ENCODE assay signal across 13 cellular contexts in the genomic region with DNA sequence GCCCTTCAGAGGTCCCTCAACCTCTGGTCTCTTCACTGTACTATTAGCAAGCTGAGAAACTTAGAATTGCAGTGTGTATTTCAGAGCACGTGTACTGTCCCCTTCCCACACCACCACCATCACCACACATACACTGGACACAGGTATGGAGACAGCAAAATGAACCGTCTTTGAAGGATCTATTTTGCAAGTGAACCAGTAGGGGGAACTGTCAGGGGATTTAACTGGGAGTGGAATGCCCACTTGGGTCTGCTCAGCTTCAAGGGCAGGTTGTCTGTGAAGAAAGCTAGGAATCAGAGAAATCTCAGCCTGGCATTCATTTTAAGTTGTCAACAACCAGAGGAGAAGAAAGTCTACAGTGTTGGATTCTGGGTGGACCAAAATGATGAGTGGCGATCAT.
A peak's percentile ranks its signal among the peaks of the same experiment; 100 is the strongest.
DNase-seq lines count a peak whose midpoint lies in the region; ATAC-seq, FAIRE-seq and TF ChIP-seq lines count a peak whose summit lies in the region.
"Had no signal": no experiment of that assay in that cellular context is flagged by ENCODE, and none has a peak within 500 bp of the region (broad histone marks: within the 10 kb centered on the region; RNA-seq: fewer than 3 reads in every experiment).

No MANE protein-coding gene starts in this region.

- no peak overlapping the region for H4K5ac ChIP-seq in mesendoderm (ENCODE audit: low read length)

- H3K79me2 ChIP-seq in mesendoderm (ENCODE audit: control insufficient read depth, insufficient read depth, low read length): peaks cover 9% of the 10 kb centered on the region

- H3K4me2 ChIP-seq in mesendoderm (ENCODE audit: low read length): no peak overlapping the region

- intact Hi-C loops in mucosa of descending colon (cut with DNase I, micrococcal nuclease): no loop called here

- no peak overlapping the region for H3K56ac ChIP-seq in mesendoderm (ENCODE audit: low read length)

- no peak overlapping the region for H3K27ac Mint-ChIP-seq in effector memory CD8-positive, alpha-beta T cell
- H3K27ac Mint-ChIP-seq in stimulated activated naive CD8-positive, alpha-beta T cell treated with anti-CD3 and anti-CD28 coated beads, Interleukin-15, amount 100 ng/mL, for 72 hours: no peak overlapping the region
- H3K27ac Mint-ChIP-seq: activated B cell treated with CpG ODN at 0.5 μM for 24 hours; activated naive CD4-positive, alpha-beta T cell treated with anti-CD3 and anti-CD28 coated beads, Interleukin-2, amount 50 U/mL, for 72 hours had no signal

- no peak overlapping the region for H3K23ac ChIP-seq in mesendoderm (ENCODE audit: low read length)

- H2BK15ac ChIP-seq in mesendoderm (replicated peaks; ENCODE audit: low read depth): no peak overlapping the region

- H3K27me3 ChIP-seq in bronchial epithelial cell (ENCODE audit: control insufficient read depth, insufficient read depth, low read length) (no peaks in the 10 kb centered on the region), mesendoderm (ENCODE audit: insufficient read depth, low read length, poor library complexity) (no peaks in the 10 kb centered on the region)
- H3K27me3 ChIP-seq: upper lobe of left lung had no signal

- no peaks in the 10 kb centered on the region for H3K9me3 Mint-ChIP-seq in effector memory CD8-positive, alpha-beta T cell
- peaks cover 5% of the 10 kb centered on the region in 2 donors for H3K9me3 Mint-ChIP-seq in stimulated activated naive CD8-positive, alpha-beta T cell treated with anti-CD3 and anti-CD28 coated beads, Interleukin-15, amount 100 ng/mL, for 72 hours

- peaks cover 2% of the 10 kb centered on the region for H3K36me3 ChIP-seq in bronchial epithelial cell (ENCODE audit: control insufficient read depth, insufficient read depth, low read length)
- no peaks in the 10 kb centered on the region for H3K36me3 ChIP-seq in mesendoderm (ENCODE audit: control insufficient read depth, insufficient read depth, low read length)
- no peaks in the 10 kb centered on the region for H3K36me3 ChIP-seq in mucosa of descending colon (ENCODE audit: low read depth)
- H3K36me3 ChIP-seq: upper lobe of left lung had no signal

- no peaks in the 10 kb centered on the region for H3K36me3 Mint-ChIP-seq in effector memory CD8-positive, alpha-beta T cell (ENCODE audit: insufficient read depth)
- H3K36me3 Mint-ChIP-seq: activated naive CD4-positive, alpha-beta T cell treated with anti-CD3 and anti-CD28 coated beads, Interleukin-2, amount 50 U/mL, for 72 hours had no signal

- H4K8ac ChIP-seq in mesendoderm (ENCODE audit: low read depth, low read length): no peak overlapping the region

- H2AK5ac ChIP-seq in mesendoderm (ENCODE audit: low read length): no peak overlapping the region

- ATAC-seq in mucosa of descending colon: no peak
- ATAC-seq in effector memory CD8-positive, alpha-beta T cell (replicated peaks): no peak
- no peak for ATAC-seq in stimulated activated naive CD8-positive, alpha-beta T cell treated with anti-CD3 and anti-CD28 coated beads, Interleukin-15, amount 100 ng/mL, for 72 hours
- ATAC-seq: activated naive CD4-positive, alpha-beta T cell treated with anti-CD3 and anti-CD28 coated beads, Interleukin-2, amount 50 U/mL, for 72 hours had no signal

- FAIRE-seq in bronchial epithelial cell (lab: Jason Lieb, UNC): peak; percentile 13

- peaks cover 22% of the 10 kb centered on the region for H3K79me1 ChIP-seq in mesendoderm (ENCODE audit: low read length)

- H3K27me3 Mint-ChIP-seq in effector memory CD8-positive, alpha-beta T cell: no peaks in the 10 kb centered on the region
- no peaks in the 10 kb centered on the region for H3K27me3 Mint-ChIP-seq in stimulated activated naive CD8-positive, alpha-beta T cell treated with anti-CD3 and anti-CD28 coated beads, Interleukin-15, amount 100 ng/mL, for 72 hours

- no CpG with 5 or more reads among the region's 3 CpGs for WGBS in mesendoderm (ENCODE audit: extremely low coverage, insufficient coverage, low lambda C conversion rate)

- H3K4me1 ChIP-seq in mesendoderm (ENCODE audit: control insufficient read depth, low read depth, low read length) (peaks cover 15% of the 10 kb centered on the region), mucosa of descending colon (ENCODE audit: low read depth) (no peaks in the 10 kb centered on the region)

- no peak overlapping the region for H3K4ac ChIP-seq in mesendoderm (ENCODE audit: low read depth, low read length)

- no peak overlapping the region for H2BK120ac ChIP-seq in mesendoderm (ENCODE audit: low read depth, low read length)

- peaks cover 0 to 3% of the 10 kb centered on the region in 2 donors for H3K4me1 Mint-ChIP-seq in effector memory CD8-positive, alpha-beta T cell (ENCODE audit: low read depth in 2 of 2)
- H3K4me1 Mint-ChIP-seq in stimulated activated naive CD8-positive, alpha-beta T cell treated with anti-CD3 and anti-CD28 coated beads, Interleukin-15, amount 100 ng/mL, for 72 hours: no peaks in the 10 kb centered on the region
- H3K4me1 Mint-ChIP-seq: activated B cell treated with CpG ODN at 0.5 μM for 24 hours had no signal

- TF ChIP-seq CTCF in bronchial epithelial cell (IDR thresholded peaks at IDR 0.05; ENCODE audit: insufficient read depth, low read length, severe bottlenecking) (no peak), mucosa of descending colon (IDR thresholded peaks at IDR 0.05) (no peak)

- H2BK5ac ChIP-seq in mesendoderm (ENCODE audit: low read length): no peak overlapping the region

- no peak overlapping the region for H3K27ac ChIP-seq in mesendoderm (ENCODE audit: low read depth, low read length)
- H3K27ac ChIP-seq: upper lobe of left lung had no signal

- no peak overlapping the region for H3K4me3 Mint-ChIP-seq in effector memory CD8-positive, alpha-beta T cell
- H3K4me3 Mint-ChIP-seq in stimulated activated naive CD8-positive, alpha-beta T cell treated with anti-CD3 and anti-CD28 coated beads, Interleukin-15, amount 100 ng/mL, for 72 hours: no peak overlapping the region
- H3K4me3 Mint-ChIP-seq: activated B cell treated with CpG ODN at 0.5 μM for 24 hours had no signal

- H3K9me3 ChIP-seq in mucosa of descending colon: no peaks in the 10 kb centered on the region
- H3K9me3 ChIP-seq: upper lobe of left lung had no signal

- peak; percentile 44 for DNase-seq in DMS 273 (lab: John Stamatoyannopoulos, UW; ENCODE audit: unreplicated experiment)
- DNase-seq in DMS 273 treated with DMSO at 0.1 percent for 48 hours (lab: John Stamatoyannopoulos, UW): no peak
- DNase-seq in LHCN-M2 (ENCODE audit: low read depth): peak; percentile 11
- no peak for DNase-seq in bronchial epithelial cell (ENCODE audit: low read depth)
- peak; percentile 77 for DNase-seq in mesendoderm
- DNase-seq in mucosa of descending colon: no peak
- no peak for DNase-seq in effector memory CD8-positive, alpha-beta T cell
- no peak for DNase-seq in stimulated activated naive CD8-positive, alpha-beta T cell treated with anti-CD3 and anti-CD28 coated beads, Interleukin-15, amount 100 ng/mL, for 72 hours
- DNase-seq: 8988T, activated B cell treated with CpG ODN at 0.5 μM for 24 hours, NCI-H526 treated with DMSO at 0.1 percent for 48 hours, upper lobe of left lung had no signal

- H3K9ac ChIP-seq in mesendoderm (ENCODE audit: low read length): no peak overlapping the region

- H3K4me3 ChIP-seq in bronchial epithelial cell (ENCODE audit: low read depth, low read length): no peak overlapping the region
- no peak overlapping the region for H3K4me3 ChIP-seq in mesendoderm (ENCODE audit: low read length)
- H3K4me3 ChIP-seq in mucosa of descending colon: no peak overlapping the region
- H3K4me3 ChIP-seq: upper lobe of left lung had no signal

- H3K18ac ChIP-seq in mesendoderm (ENCODE audit: low read length): no peak overlapping the region

Comparison
In these comparisons a context has a peak if more than half of its experiments do, and no peak if none do; other contexts are left out.
1. DNase-seq: peak in DMS 273 (single experiment), LHCN-M2 (single experiment) and mesendoderm (single experiment); none in DMS 273 treated with DMSO at 0.1 percent for 48 hours (single experiment), bronchial epithelial cell (single experiment), mucosa of descending colon (0 of 3), effector memory CD8-positive, alpha-beta T cell (0 of 3) and stimulated activated naive CD8-positive, alpha-beta T cell treated with anti-CD3 and anti-CD28 coated beads, Interleukin-15, amount 100 ng/mL, for 72 hours (0 of 2).